Comparison of ENCODE assay signal across 13 cellular contexts in the genomic region with DNA sequence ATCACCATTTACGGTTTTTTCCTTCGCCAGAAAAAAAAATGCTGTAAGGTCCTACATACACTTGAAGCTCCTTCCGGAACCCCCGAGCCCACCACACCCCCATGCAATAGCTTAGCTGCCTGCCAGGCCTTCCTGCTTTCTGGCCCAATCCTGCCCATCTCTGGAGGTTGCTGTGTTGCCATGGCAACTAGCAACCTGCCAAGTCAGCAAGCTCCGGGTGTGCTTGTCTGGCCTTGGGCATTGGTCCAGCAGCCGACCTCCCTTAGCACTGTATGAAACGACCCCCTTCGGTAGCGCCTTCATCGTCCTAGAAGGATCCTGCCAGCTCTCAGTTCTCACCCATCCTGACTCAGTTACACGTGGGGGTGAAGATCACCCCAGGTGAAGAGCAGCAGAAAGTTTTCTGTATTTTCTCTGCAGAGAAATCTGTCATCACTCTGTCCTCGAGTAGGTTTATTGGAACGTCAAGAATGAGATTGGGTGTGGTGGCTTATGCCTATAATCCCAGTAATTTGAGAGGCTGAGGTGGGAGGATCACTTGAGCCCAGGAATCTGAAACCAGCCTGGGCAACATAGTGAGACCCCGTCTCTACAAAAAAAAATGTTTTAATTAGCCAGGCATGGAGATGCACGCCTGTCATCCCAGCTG. TPM values are rescaled to one million over a fixed set of nuclear protein-coding genes. Genes with fewer than 3 reads are reported as not detected.
DNase-seq lines count a peak whose midpoint lies in the region; ATAC-seq and TF ChIP-seq lines count a peak whose summit lies in the region.
"Had no signal": no experiment of that assay in that cellular context is flagged by ENCODE, and none has a peak within 500 bp of the region (broad histone marks: within the 10 kb centered on the region; RNA-seq: fewer than 3 reads in every experiment).

No MANE protein-coding gene starts in this region.

- H3K9me3 Mint-ChIP-seq in activated CD4-positive, alpha-beta T cell treated with anti-CD3 and anti-CD28 coated beads, Interleukin-2, amount 10 ng/mL, durations not matched to agents 24 days and 14 days = no peaks in the 10 kb centered on the region
- H3K9me3 Mint-ChIP-seq in CD4-positive, alpha-beta T cell = no peaks in the 10 kb centered on the region
- H3K9me3 Mint-ChIP-seq: activated T-cell treated with anti-CD3 and anti-CD28 coated beads, Interleukin-2, amount 50 U/mL, for 72 hours; central memory CD8-positive, alpha-beta T cell; WTC11 had no signal

- no peak overlapping the region for H3K4me3 Mint-ChIP-seq in activated CD4-positive, alpha-beta T cell treated with anti-CD3 and anti-CD28 coated beads, Interleukin-2, amount 10 ng/mL, durations not matched to agents 24 days and 14 days
- H3K4me3 Mint-ChIP-seq in CD4-positive, alpha-beta T cell = no peak overlapping the region
- H3K4me3 Mint-ChIP-seq: activated T-cell treated with anti-CD3 and anti-CD28 coated beads, Interleukin-2, amount 50 U/mL, for 72 hours; central memory CD8-positive, alpha-beta T cell; WTC11 had no signal

- CTCF ChIA-PET in HEK293 (lab: Yijun Ruan, JAX) = interaction anchor here (0.7 to 7.0 kb wide), 5 partner anchors 108 to 819 kb away, joined by 3 to 98 read pairs (median 5); no protein-coding TSS in a partner anchor
- CTCF ChIA-PET in CD4-positive, alpha-beta T cell (lab: Charles Lee) = no interaction called here

- H3K4me1 Mint-ChIP-seq in activated CD4-positive, alpha-beta T cell treated with anti-CD3 and anti-CD28 coated beads, Interleukin-2, amount 10 ng/mL, durations not matched to agents 24 days and 14 days = peaks cover 2% of the 10 kb centered on the region
- no peaks in the 10 kb centered on the region for H3K4me1 Mint-ChIP-seq in CD4-positive, alpha-beta T cell (ENCODE audit: low read depth)
- H3K4me1 Mint-ChIP-seq: central memory CD8-positive, alpha-beta T cell had no signal

- no peak overlapping the region for H3K27ac Mint-ChIP-seq in activated CD4-positive, alpha-beta T cell treated with anti-CD3 and anti-CD28 coated beads, Interleukin-2, amount 10 ng/mL, durations not matched to agents 24 days and 14 days
- H3K27ac Mint-ChIP-seq in CD4-positive, alpha-beta T cell = no peak overlapping the region
- H3K27ac Mint-ChIP-seq: activated T-cell treated with anti-CD3 and anti-CD28 coated beads, Interleukin-2, amount 50 U/mL, for 72 hours; WTC11 had no signal

- intact Hi-C loops in activated CD4-positive, alpha-beta T cell treated with anti-CD3 and anti-CD28 coated beads, Interleukin-2, amount 10 ng/mL, durations not matched to agents 24 days and 14 days (cut with micrococcal nuclease) = no loop called here
- intact Hi-C loops in CD4-positive, alpha-beta T cell (cut with DNase I, micrococcal nuclease) = loop anchor here in 1 of 2 experiments (10.0 kb wide), 1 partner anchor 857 kb away; no protein-coding TSS in a partner anchor

- H3K27ac ChIP-seq in HEK293 (ENCODE audit: extremely low read depth, low read depth, low read length) = no peak overlapping the region
- H3K27ac ChIP-seq in CD4-positive, alpha-beta T cell (ENCODE audit: low read depth, low read length) = no peak overlapping the region
- H3K27ac ChIP-seq: suprapubic skin had no signal

- ATAC-seq in CD4-positive, alpha-beta T cell (ENCODE audit: poor library complexity) = no peak
- ATAC-seq in GM21526 (IDR thresholded peaks at IDR 0.05; ENCODE audit: low FRiP score, unreplicated experiment) = no peak
- ATAC-seq: activated T-cell treated with anti-CD3 and anti-CD28 coated beads, Interleukin-2, amount 50 U/mL, for 72 hours; left ventricle myocardium superior; WTC11 had no signal

- DNase-seq in Ammon's horn (ENCODE audit: low spot score) (peak; percentile 17), SHP77 (lab: John Stamatoyannopoulos, UW) (peak; percentile 17 to 51), glomerular visceral epithelial cell (ENCODE audit: extremely low spot score) (peak; percentile 29), cortex of kidney (lab: John Stamatoyannopoulos, UW) (no peak)
- DNase-seq in activated CD4-positive, alpha-beta T cell treated with anti-CD3 and anti-CD28 coated beads, Interleukin-2, amount 10 ng/mL, durations not matched to agents 24 days and 14 days = no peak
- no peak for DNase-seq in CD4-positive, alpha-beta T cell
- DNase-seq: activated T-cell treated with anti-CD3 and anti-CD28 coated beads, Interleukin-2, amount 50 U/mL, for 72 hours; left ventricle myocardium superior had no signal

- TF ChIP-seq CTCF in HEK293 (tag by site-specific recombination; IDR thresholded peaks at IDR 0.05) = no peak
- no peak for TF ChIP-seq CTCF in CD4-positive, alpha-beta T cell (IDR thresholded peaks at IDR 0.05)

- H3K36me3 Mint-ChIP-seq in activated CD4-positive, alpha-beta T cell treated with anti-CD3 and anti-CD28 coated beads, Interleukin-2, amount 10 ng/mL, durations not matched to agents 24 days and 14 days (ENCODE audit: low read depth) = no peaks in the 10 kb centered on the region
- no peaks in the 10 kb centered on the region for H3K36me3 Mint-ChIP-seq in CD4-positive, alpha-beta T cell (ENCODE audit: low read depth)
- H3K36me3 Mint-ChIP-seq: WTC11 had no signal

- peaks cover 3% of the 10 kb centered on the region; the same call in 1 of the 2 replicates for H3K4me1 ChIP-seq in HEK293 (ENCODE audit: control insufficient read depth, insufficient read depth, low read length)
- H3K4me1 ChIP-seq: suprapubic skin had no signal

- no peak overlapping the region for H3K4me3 ChIP-seq in HEK293 (ENCODE audit: low read depth, low read length)
- H3K4me3 ChIP-seq: suprapubic skin had no signal

- no peaks in the 10 kb centered on the region for H3K36me3 ChIP-seq in HEK293 (ENCODE audit: control insufficient read depth in 2 of 2, insufficient read depth in 1 of 2, low read length in 2 of 2)
- H3K36me3 ChIP-seq: suprapubic skin had no signal

- POLR2A ChIA-PET in HEK293 (lab: Yijun Ruan, JAX) = no interaction called here
- POLR2A ChIA-PET in CD4-positive, alpha-beta T cell (lab: Charles Lee) = no interaction called here

- no peaks in the 10 kb centered on the region for H3K9me3 ChIP-seq in HEK293 (ENCODE audit: control insufficient read depth, insufficient read depth, low read depth, low read length)
- H3K9me3 ChIP-seq in CD4-positive, alpha-beta T cell (ENCODE audit: control insufficient read depth, low read length) = no peaks in the 10 kb centered on the region
- H3K9me3 ChIP-seq: suprapubic skin had no signal

- peaks cover 22% of the 10 kb centered on the region for H3K27me3 Mint-ChIP-seq in activated CD4-positive, alpha-beta T cell treated with anti-CD3 and anti-CD28 coated beads, Interleukin-2, amount 10 ng/mL, durations not matched to agents 24 days and 14 days
- peaks cover 4% of the 10 kb centered on the region for H3K27me3 Mint-ChIP-seq in CD4-positive, alpha-beta T cell

- H3K27me3 ChIP-seq in CD4-positive, alpha-beta T cell (ENCODE audit: control insufficient read depth, insufficient read depth, low read length) = no peaks in the 10 kb centered on the region
- H3K27me3 ChIP-seq: suprapubic skin had no signal

TF ChIP-seq in HEK293, 187 proteins besides CTCF, POLR2A, EP300 and RAD21:
- no peak for TF ChIP-seq ZNF133 (tag by site-specific recombination; IDR thresholded peaks at IDR 0.05)
- TF ChIP-seq GLIS1 (tag by site-specific recombination; IDR thresholded peaks at IDR 0.05) = peak; percentile 36
- 0 out of 2 replicates have a peak, but pooled peaks have one; percentile 28 for TF ChIP-seq ZNF121 (tag by site-specific recombination; IDR thresholded peaks at IDR 0.05)
- TF ChIP-seq, protein P1, sequence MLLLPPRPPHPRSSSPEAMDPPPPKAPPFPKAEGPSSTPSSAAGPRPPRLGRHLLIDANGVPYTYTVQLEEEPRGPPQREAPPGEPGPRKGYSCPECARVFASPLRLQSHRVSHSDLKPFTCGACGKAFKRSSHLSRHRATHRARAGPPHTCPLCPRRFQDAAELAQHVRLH (tag by site-specific recombination; IDR thresholded peaks at IDR 0.05) = no peak
- no peak for TF ChIP-seq IKZF3 (tag by site-specific recombination; IDR thresholded peaks at IDR 0.05)
- TF ChIP-seq KLF1 (tag by site-specific recombination; IDR thresholded peaks at IDR 0.05) = peak; percentile 22; the same call in 1 of the 2 replicates
TF ChIP-seq in HEK293: peak in this region for 3.

RNA-seq across cellular contexts. Expression of a gene that starts 47.4 kb away (rescaled TPM):
- 0.09 and 0.40 TPM in 2 replicates for total RNA-seq in activated CD4-positive, alpha-beta T cell treated with anti-CD3 and anti-CD28 coated beads, Interleukin-2, amount 10 ng/mL, durations not matched to agents 24 days and 14 days
- total RNA-seq in CD4-positive, alpha-beta T cell = under 1 TPM; 0.11 to 0.55 TPM

RNA-seq across cellular contexts. Expression of a gene that starts 48.8 kb away (rescaled TPM):
- total RNA-seq in activated CD4-positive, alpha-beta T cell treated with anti-CD3 and anti-CD28 coated beads, Interleukin-2, amount 10 ng/mL, durations not matched to agents 24 days and 14 days = 19.2 and 20.2 TPM in 2 replicates
- total RNA-seq in CD4-positive, alpha-beta T cell = 10 to 100 TPM; 20.1 to 20.3 TPM

Comparison
In these comparisons a context has a peak if more than half of its experiments do, and no peak if none do; other contexts are left out.
1. DNase-seq: peak in Ammon's horn (single experiment), SHP77 (2 of 2) and glomerular visceral epithelial cell (single experiment); none in cortex of kidney (single experiment), activated CD4-positive, alpha-beta T cell treated with anti-CD3 and anti-CD28 coated beads, Interleukin-2, amount 10 ng/mL, durations not matched to agents 24 days and 14 days (single experiment) and CD4-positive, alpha-beta T cell (0 of 10).